ENCODE assay signal across 1 cellular context in the genomic region with DNA sequence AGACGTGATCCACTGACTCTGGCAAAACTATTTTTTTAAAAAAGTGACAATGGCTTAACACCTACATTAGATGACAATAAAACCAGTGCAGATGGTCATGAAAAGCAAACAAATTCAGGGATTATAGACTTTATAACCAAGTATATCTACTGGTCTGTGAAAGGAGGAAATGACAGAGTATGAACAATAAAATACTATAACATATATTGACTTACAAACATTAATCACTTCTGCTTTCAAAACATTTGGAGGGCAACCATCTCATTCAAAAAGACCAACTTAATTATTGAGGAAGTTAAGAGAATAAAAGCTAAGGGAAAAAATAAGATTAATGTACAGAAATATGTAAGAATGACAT.
TF ChIP-seq lines count a peak whose summit lies in the region.

No MANE protein-coding gene starts in this region.

TF ChIP-seq in IMR-90, 13 proteins besides CTCF, POLR2A, EP300 and RAD21:
- TF ChIP-seq, protein P1, sequence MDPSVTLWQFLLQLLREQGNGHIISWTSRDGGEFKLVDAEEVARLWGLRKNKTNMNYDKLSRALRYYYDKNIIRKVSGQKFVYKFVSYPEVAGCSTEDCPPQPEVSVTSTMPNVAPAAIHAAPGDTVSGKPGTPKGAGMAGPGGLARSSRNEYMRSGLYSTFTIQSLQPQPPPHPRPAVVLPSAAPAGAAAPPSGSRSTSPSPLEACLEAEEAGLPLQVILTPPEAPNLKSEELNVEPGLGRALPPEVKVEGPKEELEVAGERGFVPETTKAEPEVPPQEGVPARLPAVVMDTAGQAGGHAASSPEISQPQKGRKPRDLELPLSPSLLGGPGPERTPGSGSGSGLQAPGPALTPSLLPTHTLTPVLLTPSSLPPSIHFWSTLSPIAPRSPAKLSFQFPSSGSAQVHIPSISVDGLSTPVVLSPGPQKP (IDR thresholded peaks at IDR 0.05; ENCODE audit: borderline replicate concordance, low read depth, low read length): no peak
- no peak for TF ChIP-seq NFE2L2 (IDR thresholded peaks at IDR 0.05; ENCODE audit: low read depth, low read length)
- no peak for TF ChIP-seq MAFK (IDR thresholded peaks at IDR 0.05; ENCODE audit: low read depth, low read length)
- no peak for TF ChIP-seq FOS (IDR thresholded peaks at IDR 0.05; ENCODE audit: low read depth, low read length)
- no peak for TF ChIP-seq RFX5 (IDR thresholded peaks at IDR 0.05; ENCODE audit: low read depth, low read length)
- TF ChIP-seq CEBPB (IDR thresholded peaks at IDR 0.05; ENCODE audit: low read depth, low read length): no peak
- no peak for TF ChIP-seq BHLHE40 (IDR thresholded peaks at IDR 0.05; ENCODE audit: low read depth, low read length)
- TF ChIP-seq, protein P2, sequence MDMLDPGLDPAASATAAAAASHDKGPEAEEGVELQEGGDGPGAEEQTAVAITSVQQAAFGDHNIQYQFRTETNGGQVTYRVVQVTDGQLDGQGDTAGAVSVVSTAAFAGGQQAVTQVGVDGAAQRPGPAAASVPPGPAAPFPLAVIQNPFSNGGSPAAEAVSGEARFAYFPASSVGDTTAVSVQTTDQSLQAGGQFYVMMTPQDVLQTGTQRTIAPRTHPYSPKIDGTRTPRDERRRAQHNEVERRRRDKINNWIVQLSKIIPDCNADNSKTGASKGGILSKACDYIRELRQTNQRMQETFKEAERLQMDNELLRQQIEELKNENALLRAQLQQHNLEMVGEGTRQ (IDR thresholded peaks at IDR 0.05; ENCODE audit: low read depth, low read length): no peak
- no peak for TF ChIP-seq CHD1 (IDR thresholded peaks at IDR 0.05; ENCODE audit: low read depth, low read length)
- no peak for TF ChIP-seq MAZ (IDR thresholded peaks at IDR 0.05; ENCODE audit: borderline replicate concordance, low read depth, low read length)
